ENCODE assay signal across 8 cellular contexts in genomic region chr18:49238433-49239042, GRCh38.
DNase-seq lines count a peak whose midpoint lies in the region; ATAC-seq and TF ChIP-seq lines count a peak whose summit lies in the region.

No MANE protein-coding gene starts in this region.

- no peak overlapping the region for H3K27ac Mint-ChIP-seq in osteocyte (ENCODE audit: unreplicated experiment)

- no peak for ATAC-seq in Right ventricle myocardium inferior

- H3K36me3 Mint-ChIP-seq in osteocyte (ENCODE audit: unreplicated experiment) = peaks cover 2% of the 10 kb centered on the region

- H3K27ac ChIP-seq in coronary artery = no peak overlapping the region

- no peak overlapping the region for H3K4me3 Mint-ChIP-seq in osteocyte (ENCODE audit: unreplicated experiment)

- intact Hi-C loops in Right ventricle myocardium inferior (cut with DNase I) = loop anchor here (2.0 kb wide), 1 partner anchor 564 kb away; no protein-coding TSS in a partner anchor

- no peaks in the 10 kb centered on the region for H3K27me3 Mint-ChIP-seq in osteocyte (ENCODE audit: unreplicated experiment)

- H3K4me3 ChIP-seq in coronary artery = no peak overlapping the region

- DNase-seq in SIG-M5 treated with dmso at 0.1 percent for 504 hours (lab: John Stamatoyannopoulos, UW; ENCODE audit: unreplicated experiment) (peak; percentile 10), SIG-M5 (lab: John Stamatoyannopoulos, UW) (no peak), NCI-H146 treated with DMSO at 0.1 percent for 48 hours (lab: John Stamatoyannopoulos, UW; ENCODE audit: unreplicated experiment) (peak; percentile 24), coronary artery (ENCODE audit: low spot score) (no peak), osteocyte (ENCODE audit: extremely low spot score, unreplicated experiment) (no peak), kidney glomerular epithelial cell (lab: John Stamatoyannopoulos, UW) (no peak), Right ventricle myocardium inferior (ENCODE audit: missing footprints) (no peak)
- no peak for DNase-seq in central memory CD4-positive, alpha-beta T cell

- H3K9me3 Mint-ChIP-seq in osteocyte (ENCODE audit: unreplicated experiment) = no peaks in the 10 kb centered on the region

- H3K4me1 Mint-ChIP-seq in osteocyte (ENCODE audit: unreplicated experiment) = no peaks in the 10 kb centered on the region

- TF ChIP-seq CTCF in coronary artery (IDR thresholded peaks at IDR 0.05) (peak; percentile 22), osteocyte (IDR thresholded peaks at IDR 0.05) (peak; percentile 66)

Comparison
In these comparisons a context has a peak if more than half of its experiments do, and no peak if none do; other contexts are left out.
1. DNase-seq: peak in SIG-M5 treated with dmso at 0.1 percent for 504 hours (single experiment) and NCI-H146 treated with DMSO at 0.1 percent for 48 hours (single experiment); none in SIG-M5 (single experiment), coronary artery (single experiment), osteocyte (single experiment), kidney glomerular epithelial cell (single experiment), Right ventricle myocardium inferior (single experiment) and central memory CD4-positive, alpha-beta T cell (single experiment).